ENCODE assay signal across 8 cellular contexts in the genomic region with DNA sequence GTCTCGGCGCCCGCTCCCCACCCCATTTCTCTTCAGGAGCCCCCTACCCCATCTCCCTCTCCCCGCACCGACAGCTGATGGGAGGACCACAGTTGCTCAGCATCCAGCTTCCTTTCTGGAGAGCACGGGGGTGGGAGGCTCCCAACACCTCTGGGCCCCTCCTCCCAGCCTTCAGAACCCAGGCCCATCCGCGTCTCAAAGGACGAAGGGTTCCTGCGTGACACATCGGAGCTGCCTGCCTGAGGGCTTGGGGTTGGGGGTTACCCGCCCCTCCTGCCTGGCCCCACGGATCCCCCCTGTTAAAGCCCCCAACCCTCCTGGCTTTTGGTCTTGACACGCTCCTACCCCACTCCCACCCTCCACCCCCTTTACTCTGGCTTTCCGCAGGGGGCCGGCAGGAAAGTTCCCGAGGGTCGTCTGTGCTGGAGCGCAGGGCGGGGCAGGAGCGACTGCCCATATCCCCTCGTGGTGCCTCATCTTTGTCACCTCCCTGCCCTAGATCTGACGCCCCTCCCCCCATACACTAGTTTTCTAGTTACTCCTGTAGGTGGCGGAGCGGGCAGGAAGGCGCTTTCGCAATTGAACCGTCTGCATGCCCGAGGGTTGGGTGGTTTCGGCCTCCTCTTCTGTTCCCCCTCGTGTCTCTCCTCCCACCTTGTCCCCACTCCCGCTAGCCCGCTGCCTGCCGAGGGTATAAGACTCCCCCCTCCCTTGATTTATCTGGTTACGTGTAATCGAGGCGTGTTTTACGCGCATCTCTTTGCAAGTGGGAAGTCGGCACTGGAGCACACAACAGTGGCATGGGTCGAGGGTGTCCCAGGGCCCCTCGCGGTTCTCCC. TPM values are rescaled to one million over a fixed set of nuclear protein-coding genes. Genes with fewer than 3 reads are reported as not detected.
DNase-seq lines count a peak whose midpoint lies in the region; ATAC-seq and TF ChIP-seq lines count a peak whose summit lies in the region.

No MANE protein-coding gene starts in this region.

- H3K27me3 ChIP-seq in body of pancreas (no peaks in the 10 kb centered on the region), sigmoid colon (peaks cover 0 to 33% (median 12%) of the 10 kb centered on the region in 3 donors)

- peak overlapping the region in 3 of 4 donors; percentile 83 to 87 (median 87) for H3K27ac ChIP-seq in body of pancreas
- peak overlapping the region; percentile 86 to 90 (median 86) for H3K27ac ChIP-seq in sigmoid colon

- H3K36me3 ChIP-seq in body of pancreas (replicated peaks in 1 of 2; ENCODE audit: insufficient read depth in 1 of 2, low read depth in 2 of 2) (peaks cover 0 to 2% of the 10 kb centered on the region in 2 donors), sigmoid colon (peaks cover 0 to 25% (median 19%) of the 10 kb centered on the region in 4 donors)

- no peak for TF ChIP-seq EP300 in sigmoid colon (IDR thresholded peaks at IDR 0.05)

- WGBS in body of pancreas, 2 donors, result 9 to 10% methylated on average over 35 to 43 of the region's 43 CpGs
- WGBS in sigmoid colon, 2 donors, result 8 to 14% methylated on average over 43 of the region's 43 CpGs

- H3K4me1 ChIP-seq in body of pancreas (peaks cover 18% of the 10 kb centered on the region), sigmoid colon (peaks cover 0 to 22% (median 14%) of the 10 kb centered on the region in 4 donors)

- H3K9me3 ChIP-seq in body of pancreas (no peaks in the 10 kb centered on the region), sigmoid colon (no peaks in the 10 kb centered on the region)

- TF ChIP-seq CTCF in GM12875 (IDR thresholded peaks at IDR 0.05; ENCODE audit: borderline replicate concordance, insufficient read depth, low read depth, low read length) (peak; percentile 67; the same call in 1 of the 2 replicates), body of pancreas (IDR thresholded peaks at IDR 0.05) (peak in 6 of 7 experiments; percentile 37 to 73 (median 60)), sigmoid colon (IDR thresholded peaks at IDR 0.05) (peak in 3 of 4 experiments; percentile 43 to 50 (median 44))

- ATAC-seq in body of pancreas, result peak; percentile 65

- intact Hi-C loops in body of pancreas (cut with DNase I) (loop anchor here (10.0 kb wide), 1 partner anchor 123 kb away; no protein-coding TSS in a partner anchor), sigmoid colon (cut with DNase I) (loop anchor here (2.0 to 5.0 kb wide), 3 partner anchors 53 to 121 kb away; a partner anchor contains a TSS)

- H3K4me3 ChIP-seq in GM12875 (ENCODE audit: low read depth, low read length) (peak overlapping the region; percentile 99), body of pancreas (peak overlapping the region; percentile 69 to 99), iPS-11a (ENCODE audit: low read depth, low read length) (peak overlapping the region; percentile 77), sigmoid colon (peak overlapping the region; percentile 94 to 98 (median 97))

- DNase-seq in LHCN-M2 (ENCODE audit: low read depth) (peak; percentile 67), UCSD-AML1 (lab: John Stamatoyannopoulos, UW; ENCODE audit: unreplicated experiment) (peak; percentile 78), body of pancreas (peak; percentile 74 to 88 (median 81)), sigmoid colon (peak; percentile 87), NCI-H2107 (lab: John Stamatoyannopoulos, UW) (no peak), DMS153 (lab: John Stamatoyannopoulos, UW) (no peak)

- TF ChIP-seq POLR2A in body of pancreas (IDR thresholded peaks at IDR 0.05) (no peak), sigmoid colon (IDR thresholded peaks at IDR 0.05) (no peak)

RNA-seq across cellular contexts. Expression of a gene that starts 0.9 kb away (rescaled TPM):
- total RNA-seq in LHCN-M2 (2014; rRNA removed), result 96.8 and 101 TPM in 2 replicates
- 242 TPM for polyA plus RNA-seq in LHCN-M2 (2012)
- total RNA-seq in body of pancreas, result 10 to 100 TPM; 10.9 to 18.7 TPM
- total RNA-seq in sigmoid colon, result 10 to 100 TPM; 32.8 to 89.6 (median 50.5) TPM
- 10 to 100 TPM; 55.3 to 75.5 (median 55.9) TPM for polyA plus RNA-seq in sigmoid colon

RNA-seq across cellular contexts. Expression of a gene that starts 4.7 kb away (rescaled TPM):
- total RNA-seq in LHCN-M2 (2014; rRNA removed) (not detected in 2 replicates), body of pancreas (not detected), sigmoid colon (under 1 TPM in 3 of 4 donors, not detected in 1; 0.36 to 0.49 (median 0.41) TPM)
- polyA plus RNA-seq in LHCN-M2 (2012), result not detected
- polyA plus RNA-seq in sigmoid colon, result 1 to 10 TPM in 2 of 3 donors, under 1 TPM in 1; 0.51 to 2.8 (median 1.8) TPM

RNA-seq across cellular contexts. Expression of a gene that starts 12.7 kb away (rescaled TPM):
- not detected in 2 replicates for total RNA-seq in LHCN-M2 (2014; rRNA removed)
- not detected for polyA plus RNA-seq in LHCN-M2 (2012)
- not detected for total RNA-seq in body of pancreas
- not detected for total RNA-seq in sigmoid colon
- polyA plus RNA-seq in sigmoid colon, result 10 to 100 TPM in 1 of 3 donors, 1 to 10 TPM in 2; 3.6 to 38.1 (median 8.6) TPM

RNA-seq across cellular contexts. Expression of a gene that starts 20.4 kb away (rescaled TPM):
- total RNA-seq in LHCN-M2 (2014; rRNA removed) (not detected in 2 replicates), body of pancreas (not detected), sigmoid colon (1 to 10 TPM in 1 of 4 donors, under 1 TPM in 3; 0.27 to 2.5 (median 0.61) TPM)
- polyA plus RNA-seq in LHCN-M2 (2012), result not detected
- polyA plus RNA-seq in sigmoid colon, result 10 to 100 TPM in 1 of 3 donors, under 1 TPM in 1, not detected in 1; 0.46 to 14.7 TPM

RNA-seq across cellular contexts. Expression of a gene that starts 44.6 kb away (rescaled TPM):
- total RNA-seq in LHCN-M2 (2014; rRNA removed), result 0.11 TPM in 1 of 2 replicates, not detected in the other
- polyA plus RNA-seq in LHCN-M2 (2012), result 0.29 TPM
- 100 to 1,000 TPM in 1 of 2 donors, 10 to 100 TPM in 1; 61.0 to 151 TPM for total RNA-seq in body of pancreas
- 1 to 10 TPM; 5.9 to 9.3 (median 7.6) TPM for total RNA-seq in sigmoid colon
- polyA plus RNA-seq in sigmoid colon, result 100 to 1,000 TPM; 117 to 163 (median 132) TPM

Comparison
In these comparisons a context has a peak if more than half of its experiments do, and no peak if none do; other contexts are left out.
1. DNase-seq: peak in LHCN-M2 (single experiment), UCSD-AML1 (single experiment), body of pancreas (4 of 4) and sigmoid colon (single experiment); none in NCI-H2107 (single experiment) and DMS153 (single experiment).
2. Peak in every context shown above with its lines, with median percentiles within 50 percentile points of each other: H3K4me3 ChIP-seq and CTCF ChIP-seq.